In the genomic region with DNA sequence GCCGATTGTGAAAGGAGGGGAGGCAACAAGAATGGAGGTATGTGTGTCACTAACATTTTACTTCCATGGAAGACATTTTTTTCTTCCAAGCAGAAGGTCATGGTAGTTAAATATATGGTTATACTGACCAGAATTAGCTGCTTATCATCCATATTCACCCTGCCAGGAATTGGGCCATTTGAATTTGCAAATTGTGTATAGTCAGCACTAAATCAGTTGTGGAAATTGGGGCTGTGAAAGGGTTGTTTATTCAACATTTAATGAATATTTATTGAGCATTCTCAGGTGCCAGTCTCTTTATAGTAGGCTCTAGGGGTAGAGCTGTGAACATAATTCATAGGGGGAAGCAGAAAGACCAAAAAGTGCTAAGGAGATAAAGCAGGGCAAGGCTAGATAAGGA, we compare ENCODE assay signal across 2 cellular contexts.
TF ChIP-seq lines count a peak whose summit lies in the region.

No MANE protein-coding gene starts in this region.

TF ChIP-seq in IMR-90, 13 proteins besides CTCF, POLR2A, EP300 and RAD21:
- TF ChIP-seq RFX5 (IDR thresholded peaks at IDR 0.05; ENCODE audit: low read depth, low read length) (no peak), CEBPB (IDR thresholded peaks at IDR 0.05; ENCODE audit: low read depth, low read length) (no peak), MAFK (IDR thresholded peaks at IDR 0.05; ENCODE audit: low read depth, low read length) (peak; percentile 88), MXI1 (IDR thresholded peaks at IDR 0.05; ENCODE audit: borderline replicate concordance, low read depth, low read length) (no peak)
- TF ChIP-seq, protein P1, sequence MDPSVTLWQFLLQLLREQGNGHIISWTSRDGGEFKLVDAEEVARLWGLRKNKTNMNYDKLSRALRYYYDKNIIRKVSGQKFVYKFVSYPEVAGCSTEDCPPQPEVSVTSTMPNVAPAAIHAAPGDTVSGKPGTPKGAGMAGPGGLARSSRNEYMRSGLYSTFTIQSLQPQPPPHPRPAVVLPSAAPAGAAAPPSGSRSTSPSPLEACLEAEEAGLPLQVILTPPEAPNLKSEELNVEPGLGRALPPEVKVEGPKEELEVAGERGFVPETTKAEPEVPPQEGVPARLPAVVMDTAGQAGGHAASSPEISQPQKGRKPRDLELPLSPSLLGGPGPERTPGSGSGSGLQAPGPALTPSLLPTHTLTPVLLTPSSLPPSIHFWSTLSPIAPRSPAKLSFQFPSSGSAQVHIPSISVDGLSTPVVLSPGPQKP (IDR thresholded peaks at IDR 0.05; ENCODE audit: borderline replicate concordance, low read depth, low read length), result no peak
TF ChIP-seq in IMR-90: peak in this region for 1.

TF ChIP-seq in K562, 482 proteins besides CTCF, POLR2A, EP300 and RAD21:
- TF ChIP-seq ZNF316 (IDR thresholded peaks at IDR 0.05) (peak; percentile 89), AFF4 (CRISPR knock-in tag; IDR thresholded peaks at IDR 0.05) (no peak), MAFF (IDR thresholded peaks at IDR 0.05; ENCODE audit: low read length) (peak; percentile 74), MAFG (tag; conservative IDR thresholded peaks at IDR 0.05) (peak; percentile 80), MAFK (IDR thresholded peaks at IDR 0.05; ENCODE audit: low read length) (peak; percentile 82), C11orf30 (IDR thresholded peaks at IDR 0.05; ENCODE audit: low read depth) (peak; percentile 72; the same call in 1 of the 2 replicates)
TF ChIP-seq in K562: peak in this region for 5.
